In the genomic region with DNA sequence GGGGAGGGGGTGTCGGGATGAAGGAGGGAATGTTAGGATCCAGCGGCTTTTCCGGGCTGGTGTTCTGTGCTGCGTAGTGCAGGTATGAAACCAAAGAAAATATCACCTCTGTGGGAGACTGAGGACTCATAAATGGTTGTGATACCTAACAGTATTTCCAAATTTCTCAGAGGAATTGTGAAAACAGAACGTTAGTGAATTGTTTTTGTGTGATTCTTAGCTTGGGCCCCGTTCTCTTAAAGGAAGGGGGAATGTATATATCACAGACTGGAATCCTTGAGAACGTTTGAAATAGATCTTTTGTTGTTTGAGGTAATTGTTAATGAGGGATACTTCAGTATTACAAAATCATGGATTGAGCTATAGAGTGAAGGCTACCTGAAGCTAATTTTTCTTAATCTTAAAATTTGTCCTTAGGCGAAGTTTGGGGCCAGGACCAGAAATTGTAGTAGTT, we compare ENCODE assay signal across 9 cellular contexts. TPM values are rescaled to one million over a fixed set of nuclear protein-coding genes. Genes with fewer than 3 reads are reported as not detected.
DNase-seq lines count a peak whose midpoint lies in the region; ATAC-seq, FAIRE-seq and TF ChIP-seq lines count a peak whose summit lies in the region.
"Had no signal": no experiment of that assay in that cellular context is flagged by ENCODE, and none has a peak within 500 bp of the region (broad histone marks: within the 10 kb centered on the region; RNA-seq: fewer than 3 reads in every experiment).

No MANE protein-coding gene starts in this region.

- no peaks in the 10 kb centered on the region for H3K9me2 ChIP-seq in GM23338 (ENCODE audit: insufficient read depth)

- no peak overlapping the region for H2AFZ ChIP-seq in GM23338

- H4K20me1 ChIP-seq in GM23338 (replicated peaks; ENCODE audit: insufficient read depth) = peaks cover 21% of the 10 kb centered on the region

- peaks cover 5% of the 10 kb centered on the region for H3K27me3 Mint-ChIP-seq in GM23338 (ENCODE audit: insufficient read depth, low read depth, poor library complexity)

- no peaks in the 10 kb centered on the region for H3K36me3 ChIP-seq in GM23338 (ENCODE audit: insufficient read depth)
- H3K36me3 ChIP-seq in SK-N-MC (ENCODE audit: insufficient read depth, low read length) = peaks cover 35% of the 10 kb centered on the region
- peaks cover 0 to 3% (median 0%) of the 10 kb centered on the region in 3 donors for H3K36me3 ChIP-seq in skeletal muscle tissue (ENCODE audit: control insufficient read depth in 3 of 3, insufficient read depth in 3 of 3, low read length in 3 of 3)

- no peak for DNase-seq in GM23338 (ENCODE audit: low spot score)
- DNase-seq in SK-N-MC (ENCODE audit: low read depth, low spot score) = no peak
- DNase-seq in foreskin fibroblast = no peak
- DNase-seq in GM12892 (ENCODE audit: insufficient read length) = no peak
- DNase-seq: stimulated activated CD4-positive, alpha-beta T cell treated with anti-CD3 and anti-CD28 coated beads, Interleukin-12 subunit alpha, Interleukin-12 subunit beta, amount 100 ng/mL, for 4 hours had no signal

- H3K27ac Mint-ChIP-seq in GM23338 = peak overlapping the region; percentile 100

- H3K4me3 ChIP-seq in GM23338 (peak overlapping the region; percentile 79), SK-N-MC (peak overlapping the region; percentile 100), foreskin fibroblast (ENCODE audit: low read depth in 1 of 2, low read length in 2 of 2) (peak overlapping the region; percentile 89 to 94), skeletal muscle tissue (ENCODE audit: low read length in 3 of 3) (peak overlapping the region; percentile 93 to 99 (median 98))

- H3K27ac ChIP-seq in GM23338 (ENCODE audit: low read depth) (peak overlapping the region; percentile 94), SK-N-MC (peak overlapping the region; percentile 92), skeletal muscle tissue (ENCODE audit: low read depth, low read length) (peak overlapping the region; percentile 96)

- peaks cover 21% of the 10 kb centered on the region for H3K4me1 Mint-ChIP-seq in GM23338

- H3K27me3 ChIP-seq in GM23338 (ENCODE audit: insufficient read depth) (no peaks in the 10 kb centered on the region), skeletal muscle tissue (ENCODE audit: control insufficient read depth in 3 of 3, insufficient read depth in 3 of 3, low read length in 3 of 3) (no peaks in the 10 kb centered on the region)

- H3K9me3 Mint-ChIP-seq in GM23338 = no peaks in the 10 kb centered on the region; the same call in 2 of the 3 replicates

- FAIRE-seq in GM12892 (lab: Jason Lieb, UNC) = no peak

- H3K4me2 ChIP-seq in GM23338 = peak overlapping the region; percentile 84

- peak overlapping the region; percentile 99 for H3K4me3 Mint-ChIP-seq in GM23338

- TF ChIP-seq CTCF in GM23338 (conservative IDR thresholded peaks at IDR 0.05; ENCODE audit: low read depth in 2 of 2) = no peak
- no peak for TF ChIP-seq CTCF in foreskin fibroblast (IDR thresholded peaks at IDR 0.05; ENCODE audit: low read depth, low read length)

- no peaks in the 10 kb centered on the region for H3F3A ChIP-seq in GM23338 (replicated peaks; ENCODE audit: low read depth)

- peaks cover 67% of the 10 kb centered on the region for H3K79me2 ChIP-seq in GM23338 (replicated peaks; ENCODE audit: insufficient read depth)

- H3K9ac ChIP-seq in SK-N-MC (ENCODE audit: insufficient read length) (peak overlapping the region; percentile 98), skeletal muscle tissue (ENCODE audit: low read depth in 1 of 3, low read length in 3 of 3) (peak overlapping the region; percentile 99 to 100 (median 99))

- H3K36me3 Mint-ChIP-seq in GM23338 (ENCODE audit: low read depth) = peaks cover 11% of the 10 kb centered on the region; the same call in 2 of the 3 replicates

- no peak for TF ChIP-seq POLR2A in GM12892 (IDR thresholded peaks at IDR 0.05; ENCODE audit: low read depth, low read length)

- H3K4me1 ChIP-seq in GM23338 (ENCODE audit: insufficient read depth) (peaks cover 30% of the 10 kb centered on the region), skeletal muscle tissue (ENCODE audit: control insufficient read depth in 3 of 3, insufficient read depth in 3 of 3, low read length in 3 of 3) (peaks cover 11 to 18% (median 17%) of the 10 kb centered on the region in 3 donors)

- ATAC-seq in GM23338 = no peak
- ATAC-seq in HG03565 (IDR thresholded peaks at IDR 0.05; ENCODE audit: unreplicated experiment) = no peak
- no peak for ATAC-seq in HG02763 (IDR thresholded peaks at IDR 0.05; ENCODE audit: unreplicated experiment)
- no peak for ATAC-seq in HG02642 (IDR thresholded peaks at IDR 0.05; ENCODE audit: poor library complexity, unreplicated experiment)

- no peaks in the 10 kb centered on the region for H3K9me3 ChIP-seq in SK-N-MC (ENCODE audit: low read depth, low read length)
- no peaks in the 10 kb centered on the region for H3K9me3 ChIP-seq in skeletal muscle tissue (ENCODE audit: control insufficient read depth in 3 of 3, low read length in 3 of 3)

TF ChIP-seq in GM23338, 12 proteins besides CTCF, POLR2A, EP300 and RAD21:
- TF ChIP-seq EZH2 (IDR thresholded peaks at IDR 0.05; ENCODE audit: low read depth, unreplicated experiment) = no peak
- TF ChIP-seq EZH2phosphoT487 (IDR thresholded peaks at IDR 0.05; ENCODE audit: unreplicated experiment) = no peak
- no peak for TF ChIP-seq CREB1 (CRISPR knock-in tag; IDR thresholded peaks at IDR 0.05; ENCODE audit: low read depth)
- TF ChIP-seq NANOG (IDR thresholded peaks at IDR 0.05; ENCODE audit: borderline replicate concordance) = no peak
- no peak for TF ChIP-seq ETS1 (IDR thresholded peaks at IDR 0.05)

RNA-seq across cellular contexts. Expression of gene ZNF638, which starts 0.9 kb away (rescaled TPM):
- total RNA-seq in GM23338 (2014; rRNA removed; shearing (Covaris generic)) = 190 and 202 TPM in 2 replicates
- polyA plus RNA-seq in GM23338 (2016; fragmentation: Nextera tagmentation; extraction: Ambion mirVana) = 166 and 185 TPM in 2 replicates
- 187 TPM for total RNA-seq in skeletal muscle tissue
- 81.9 TPM for polyA plus RNA-seq in GM12892 (2012; ENCODE audit: missing spikeins)
